ENCODE assay signal across 19 cellular contexts in genomic region chr20:825710-826421, GRCh38. TPM values are rescaled to one million over a fixed set of nuclear protein-coding genes. Genes with fewer than 3 reads are reported as not detected.
DNase-seq lines count a peak whose midpoint lies in the region; ATAC-seq, FAIRE-seq and TF ChIP-seq lines count a peak whose summit lies in the region.
"Had no signal": no experiment of that assay in that cellular context is flagged by ENCODE, and none has a peak within 500 bp of the region (broad histone marks: within the 10 kb centered on the region; RNA-seq: fewer than 3 reads in every experiment).

No MANE protein-coding gene starts in this region.

- H3K4me3 Mint-ChIP-seq in activated CD8-positive, alpha-beta memory T cell treated with anti-CD3 and anti-CD28 coated beads, Interleukin-2, amount 10 ng/mL, durations not matched to agents 7 days and 5 days = no peak overlapping the region
- H3K4me3 Mint-ChIP-seq in stimulated activated naive B cell treated with anti-CD40 and anti-IgM and Interleukin-4, amounts not matched to agents 10 μg/mL and 1 μg/mL and 100 μg/mL, for 72 hours = no peak overlapping the region
- H3K4me3 Mint-ChIP-seq: immature natural killer cell, natural killer cell had no signal

- no peak overlapping the region for H3K27ac ChIP-seq in kidney (ENCODE audit: low read depth in 2 of 2, low read length in 2 of 2)
- H3K27ac ChIP-seq: coronary artery, epithelial cell of prostate, SJCRH30 had no signal

- no peak for FAIRE-seq in kidney (lab: Jason Lieb, UNC)
- FAIRE-seq: GM12878 had no signal

- no peak overlapping the region for H3K4me3 ChIP-seq in kidney (ENCODE audit: low read length in 2 of 2)
- H3K4me3 ChIP-seq: coronary artery, GM12878, SJCRH30 had no signal

- ATAC-seq in activated CD8-positive, alpha-beta memory T cell treated with anti-CD3 and anti-CD28 coated beads, Interleukin-2, amount 10 ng/mL, durations not matched to agents 7 days and 5 days = no peak
- ATAC-seq in stimulated activated naive B cell treated with anti-CD40 and anti-IgM and Interleukin-4, amounts not matched to agents 10 μg/mL and 1 μg/mL and 100 μg/mL, for 72 hours (replicated peaks) = peak; percentile 89 to 91
- ATAC-seq: activated CD4-positive, CD25-positive, alpha-beta regulatory T cell treated with anti-CD3 and anti-CD28 coated beads, Interleukin-2, amount 50 U/mL, for 24 hours; GM12878; natural killer cell had no signal

- H3K36me3 Mint-ChIP-seq in activated CD8-positive, alpha-beta memory T cell treated with anti-CD3 and anti-CD28 coated beads, Interleukin-2, amount 10 ng/mL, durations not matched to agents 7 days and 5 days = no peaks in the 10 kb centered on the region
- H3K36me3 Mint-ChIP-seq in stimulated activated naive B cell treated with anti-CD40 and anti-IgM and Interleukin-4, amounts not matched to agents 10 μg/mL and 1 μg/mL and 100 μg/mL, for 72 hours = no peaks in the 10 kb centered on the region
- H3K36me3 Mint-ChIP-seq: immature natural killer cell, natural killer cell had no signal

- no peak overlapping the region for H3K9ac ChIP-seq in kidney (ENCODE audit: low read length in 2 of 2)

- POLR2A ChIA-PET in GM10248 (lab: Yijun Ruan, JAX) = no interaction called here

- H3K4me1 Mint-ChIP-seq in activated CD8-positive, alpha-beta memory T cell treated with anti-CD3 and anti-CD28 coated beads, Interleukin-2, amount 10 ng/mL, durations not matched to agents 7 days and 5 days = peaks cover 15% of the 10 kb centered on the region
- H3K4me1 Mint-ChIP-seq in stimulated activated naive B cell treated with anti-CD40 and anti-IgM and Interleukin-4, amounts not matched to agents 10 μg/mL and 1 μg/mL and 100 μg/mL, for 72 hours = peaks cover 8 to 15% of the 10 kb centered on the region in 2 donors
- H3K4me1 Mint-ChIP-seq: natural killer cell had no signal

- no peak for TF ChIP-seq CTCF in kidney (IDR thresholded peaks at IDR 0.05; ENCODE audit: borderline replicate concordance, extremely low read depth, insufficient read depth)
- no peak for TF ChIP-seq CTCF in GM10248 (IDR thresholded peaks at IDR 0.05; ENCODE audit: control extremely low read depth, extremely low read depth, low read depth, missing control alignments)

- CTCF ChIA-PET in activated CD8-positive, alpha-beta memory T cell treated with anti-CD3 and anti-CD28 coated beads, Interleukin-2, amount 10 ng/mL, durations not matched to agents 7 days and 5 days (lab: Charles Lee) = interaction anchor here (2.1 to 2.5 kb wide), 2 partner anchors 129 to 132 kb away, joined by 5 to 10 read pairs; no protein-coding TSS in a partner anchor
- CTCF ChIA-PET in GM10248 (lab: Yijun Ruan, JAX) = interaction anchor here (0.7 to 2.4 kb wide), 2 partner anchors 17 to 131 kb away, joined by 3 to 15 read pairs; no protein-coding TSS in a partner anchor

- H3K9me3 ChIP-seq in kidney (ENCODE audit: control insufficient read depth in 1 of 2, low read length in 2 of 2) = no peaks in the 10 kb centered on the region
- H3K9me3 ChIP-seq: SJCRH30 had no signal

- H3K9me3 Mint-ChIP-seq in activated CD8-positive, alpha-beta memory T cell treated with anti-CD3 and anti-CD28 coated beads, Interleukin-2, amount 10 ng/mL, durations not matched to agents 7 days and 5 days (ENCODE audit: low read depth) = no peaks in the 10 kb centered on the region
- H3K9me3 Mint-ChIP-seq in stimulated activated naive B cell treated with anti-CD40 and anti-IgM and Interleukin-4, amounts not matched to agents 10 μg/mL and 1 μg/mL and 100 μg/mL, for 72 hours = no peaks in the 10 kb centered on the region
- H3K9me3 Mint-ChIP-seq: immature natural killer cell, natural killer cell had no signal

- intact Hi-C loops in kidney (cut with DNase I) = no loop called here

- no peak overlapping the region for H3K27ac Mint-ChIP-seq in activated CD8-positive, alpha-beta memory T cell treated with anti-CD3 and anti-CD28 coated beads, Interleukin-2, amount 10 ng/mL, durations not matched to agents 7 days and 5 days
- no peak overlapping the region for H3K27ac Mint-ChIP-seq in stimulated activated naive B cell treated with anti-CD40 and anti-IgM and Interleukin-4, amounts not matched to agents 10 μg/mL and 1 μg/mL and 100 μg/mL, for 72 hours
- H3K27ac Mint-ChIP-seq: immature natural killer cell, natural killer cell had no signal

- H3K36me3 ChIP-seq in kidney (ENCODE audit: control insufficient read depth in 1 of 2, insufficient read depth in 2 of 2, low read length in 2 of 2) = no peaks in the 10 kb centered on the region
- H3K36me3 ChIP-seq: SJCRH30 had no signal

- DNase-seq in EH (ENCODE audit: low read depth) (peak; percentile 53), kidney (peak; percentile 29), NCI-H1092 (lab: John Stamatoyannopoulos, UW) (no peak), GM10248 (ENCODE audit: extremely low spot score) (no peak), GM19240 (ENCODE audit: insufficient read length, low spot score) (no peak), NCI-H2227 treated with DMSO at 0.1 percent for 48 hours (lab: John Stamatoyannopoulos, UW) (no peak)
- peak; percentile 29 for DNase-seq in activated CD8-positive, alpha-beta memory T cell treated with anti-CD3 and anti-CD28 coated beads, Interleukin-2, amount 10 ng/mL, durations not matched to agents 7 days and 5 days
- no peak for DNase-seq in stimulated activated naive B cell treated with anti-CD40 and anti-IgM and Interleukin-4, amounts not matched to agents 10 μg/mL and 1 μg/mL and 100 μg/mL, for 72 hours
- DNase-seq: activated naive CD4-positive, alpha-beta T cell treated with Interleukin-2 at 50 U/mL for 16 hours; immature natural killer cell; KBM-7; natural killer cell; NCI-H1105 treated with DMSO at 0.1 percent for 48 hours; OCI-M1; SJCRH30 had no signal

- H3K27me3 Mint-ChIP-seq in activated CD8-positive, alpha-beta memory T cell treated with anti-CD3 and anti-CD28 coated beads, Interleukin-2, amount 10 ng/mL, durations not matched to agents 7 days and 5 days = no peaks in the 10 kb centered on the region
- peaks cover 0 to 14% of the 10 kb centered on the region in 2 donors for H3K27me3 Mint-ChIP-seq in stimulated activated naive B cell treated with anti-CD40 and anti-IgM and Interleukin-4, amounts not matched to agents 10 μg/mL and 1 μg/mL and 100 μg/mL, for 72 hours

- peaks cover 0 to 4% of the 10 kb centered on the region in 2 donors for H3K4me1 ChIP-seq in kidney (ENCODE audit: control insufficient read depth in 1 of 2, insufficient read depth in 1 of 2, low read depth in 1 of 2, low read length in 2 of 2)
- H3K4me1 ChIP-seq: SJCRH30 had no signal

RNA-seq across cellular contexts. Expression of gene FAM110A, which starts 7.6 kb away (rescaled TPM):
- 10 to 100 TPM; 34.3 to 37.0 TPM for total RNA-seq in activated CD8-positive, alpha-beta memory T cell treated with anti-CD3 and anti-CD28 coated beads, Interleukin-2, amount 10 ng/mL, durations not matched to agents 7 days and 5 days
- 10.2 TPM for total RNA-seq in kidney
- 12.6 TPM for polyA plus RNA-seq in kidney (ENCODE audit: insufficient read depth, low read depth, low replicate concordance)

RNA-seq across cellular contexts. Expression of gene SLC52A3, which starts 57.6 kb away (rescaled TPM):
- total RNA-seq in activated CD8-positive, alpha-beta memory T cell treated with anti-CD3 and anti-CD28 coated beads, Interleukin-2, amount 10 ng/mL, durations not matched to agents 7 days and 5 days = not detected
- 10.9 TPM for total RNA-seq in kidney
- 11.4 TPM for polyA plus RNA-seq in kidney (ENCODE audit: insufficient read depth, low read depth, low replicate concordance)
- total RNA-seq: GM12878, natural killer cell, SJCRH30 had no signal
- polyA plus RNA-seq: GM12878, immature natural killer cell had no signal

Comparison
In these comparisons a context has a peak if more than half of its experiments do, and no peak if none do; other contexts are left out.
1. DNase-seq: peak in EH (single experiment), activated CD8-positive, alpha-beta memory T cell treated with anti-CD3 and anti-CD28 coated beads, Interleukin-2, amount 10 ng/mL, durations not matched to agents 7 days and 5 days (single experiment) and kidney (single experiment); none in stimulated activated naive B cell treated with anti-CD40 and anti-IgM and Interleukin-4, amounts not matched to agents 10 μg/mL and 1 μg/mL and 100 μg/mL, for 72 hours (single experiment), NCI-H1092 (single experiment), GM10248 (single experiment), GM19240 (single experiment) and NCI-H2227 treated with DMSO at 0.1 percent for 48 hours (single experiment).
2. RNA of gene SLC52A3, which starts 57.6 kb away (total RNA-seq): 10.9 TPM in kidney (single experiment); not detected in activated CD8-positive, alpha-beta memory T cell treated with anti-CD3 and anti-CD28 coated beads, Interleukin-2, amount 10 ng/mL, durations not matched to agents 7 days and 5 days; every median in the first group is over 10 times any median in the second.